In the genomic region with DNA sequence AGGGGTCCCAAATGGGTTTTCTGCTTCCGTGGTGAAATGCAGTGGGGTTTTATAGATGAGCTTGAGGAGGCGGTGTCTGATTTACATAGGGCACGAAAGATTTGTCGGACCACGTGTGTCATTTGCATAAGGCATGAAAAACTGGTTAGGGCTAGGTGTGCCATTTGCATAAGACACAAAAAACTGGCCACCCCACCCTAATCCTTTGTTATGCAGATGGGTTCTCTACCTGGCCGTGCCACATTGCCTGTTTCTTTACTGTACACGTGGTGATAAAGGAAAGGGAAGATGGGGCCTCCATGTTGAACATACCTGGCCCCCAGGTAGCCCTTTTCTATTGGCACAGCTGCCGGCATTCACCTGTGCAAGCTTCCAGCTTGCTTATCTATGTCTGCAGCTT, we compare ENCODE assay signal across 9 cellular contexts. TPM values are rescaled to one million over a fixed set of nuclear protein-coding genes. Genes with fewer than 3 reads are reported as not detected.
"Had no signal": no experiment of that assay in that cellular context is flagged by ENCODE, and none has a peak within 500 bp of the region (broad histone marks: within the 10 kb centered on the region; RNA-seq: fewer than 3 reads in every experiment).

No MANE protein-coding gene starts in this region.

RNA-seq across cellular contexts. Expression of gene OLIG2, which starts 57.6 kb away (rescaled TPM):
- total RNA-seq: activated CD4-positive, alpha-beta T cell treated with anti-CD3 and anti-CD28 coated beads for 36 hours; activated CD4-positive, alpha-beta T cell treated with anti-CD3 and anti-CD28 coated beads, Interleukin-2, amount 10 ng/mL, durations not matched to agents 7 days and 5 days; activated CD8-positive, alpha-beta T cell treated with anti-CD3 and anti-CD28 coated beads, Interleukin-2, amount 10 ng/mL, durations not matched to agents 7 days and 5 days; activated naive CD8-positive, alpha-beta T cell treated with anti-CD3 and anti-CD28 coated beads, Interleukin-2, amount 10 ng/mL, durations not matched to agents 7 days and 5 days; activated T-helper 2 cell treated with anti-CD3 and anti-CD28 coated beads, Interferon-gamma antibody, Interleukin-2, Interleukin-4, amounts not matched to agents 10 μg/mL and 5 μg/mL and 100 μg/mL, durations not matched to agents 14 hours and 24 hours and 36 hours; ascending aorta; PC-3; Peyer's patch; SJSA1 had no signal
